Comparison of ENCODE assay signal across 9 cellular contexts in the genomic region with DNA sequence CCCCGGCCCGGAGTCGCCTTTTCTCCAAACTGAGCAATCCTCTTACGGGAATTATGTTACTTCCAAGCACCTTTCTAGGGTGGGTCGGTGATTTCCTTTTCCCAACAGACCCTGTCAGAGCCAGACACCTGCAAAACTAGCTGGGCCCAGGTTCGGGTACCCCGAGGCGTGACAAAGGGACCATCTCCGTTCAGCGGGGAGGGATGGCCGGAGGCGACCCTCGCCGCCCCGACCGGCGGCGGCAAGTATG. TPM values are rescaled to one million over a fixed set of nuclear protein-coding genes. Genes with fewer than 3 reads are reported as not detected.
DNase-seq lines count a peak whose midpoint lies in the region; ATAC-seq and TF ChIP-seq lines count a peak whose summit lies in the region.
"Had no signal": no experiment of that assay in that cellular context is flagged by ENCODE, and none has a peak within 500 bp of the region (broad histone marks: within the 10 kb centered on the region; RNA-seq: fewer than 3 reads in every experiment).

No MANE protein-coding gene starts in this region.

- no peaks in the 10 kb centered on the region; the same call in 1 of the 2 replicates for H4K20me1 ChIP-seq in SU-DHL-6 (ENCODE audit: low read depth, low read length)

- intact Hi-C loops in prostate gland (cut with DNase I), result no loop called here

- H3K9me3 ChIP-seq in SU-DHL-6 (ENCODE audit: insufficient read depth, low read length) (no peaks in the 10 kb centered on the region), esophagus (ENCODE audit: control insufficient read depth in 2 of 2, insufficient read depth in 1 of 2, low read depth in 1 of 2, low read length in 1 of 2) (no peaks in the 10 kb centered on the region), prostate gland (no peaks in the 10 kb centered on the region)

- no peak for TF ChIP-seq CTCF in GM12864 (IDR thresholded peaks at IDR 0.05; ENCODE audit: low read depth, low read length, missing control alignments)
- no peak for TF ChIP-seq CTCF in SU-DHL-6 (IDR thresholded peaks at IDR 0.05; ENCODE audit: insufficient read depth, low read length, poor library complexity, severe bottlenecking)
- TF ChIP-seq CTCF in prostate gland (IDR thresholded peaks at IDR 0.05), result no peak

- DNase-seq in GM12864 (ENCODE audit: low read depth) (no peak), prostate gland (ENCODE audit: low spot score) (no peak), NCI-H187 treated with DMSO at 0.1 percent for 48 hours (lab: John Stamatoyannopoulos, UW) (no peak), NAMALWA (ENCODE audit: low spot score) (no peak)
- DNase-seq in activated CD4-positive, CD25-positive, alpha-beta regulatory T cell (lab: John Stamatoyannopoulos, UW), result no peak

- peak overlapping the region; percentile 45 for H2AFZ ChIP-seq in SU-DHL-6 (ENCODE audit: low read depth, low read length, severe bottlenecking)

- H3K9me2 ChIP-seq in SU-DHL-6 (replicated peaks; ENCODE audit: insufficient read depth, low read length), result no peaks in the 10 kb centered on the region

- H3K27me3 ChIP-seq in SU-DHL-6 (ENCODE audit: low read length), result no peaks in the 10 kb centered on the region
- no peaks in the 10 kb centered on the region for H3K27me3 ChIP-seq in esophagus (ENCODE audit: control insufficient read depth in 1 of 2, insufficient read depth in 2 of 2, low read length in 2 of 2)
- H3K27me3 ChIP-seq in prostate gland (replicated peaks; ENCODE audit: insufficient read depth), result no peaks in the 10 kb centered on the region

- no peak for ATAC-seq in GM19467 (IDR thresholded peaks at IDR 0.05; ENCODE audit: unreplicated experiment)

- peak overlapping the region; percentile 89 for H3K4me2 ChIP-seq in SU-DHL-6 (ENCODE audit: low read depth, low read length, poor library complexity, severe bottlenecking)

- H3K4me1 ChIP-seq in esophagus (ENCODE audit: control insufficient read depth in 2 of 2, insufficient read depth in 2 of 2, low read length in 1 of 2) (no peaks in the 10 kb centered on the region), prostate gland (replicated peaks) (peaks cover 4% of the 10 kb centered on the region)

- H3F3A ChIP-seq in SU-DHL-6 (ENCODE audit: insufficient read depth), result peaks cover 10% of the 10 kb centered on the region; the same call in 1 of the 2 replicates

- H3K27ac ChIP-seq in SU-DHL-6 (ENCODE audit: low read depth, low read length) (peak overlapping the region; percentile 49), esophagus (ENCODE audit: low read depth in 2 of 2, low read length in 1 of 2) (peak overlapping the region; percentile 79 to 87), prostate gland (peak overlapping the region; percentile 75 to 77)

- 0% methylated on average over 17 to 18 of the region's 18 CpGs for WGBS in esophagus, 2 donors
- WGBS in prostate gland, result 0% methylated on average over 18 of the region's 18 CpGs

- peak overlapping the region; percentile 97 for H3K9ac ChIP-seq in SU-DHL-6 (ENCODE audit: low read length)

- H3K4me3 ChIP-seq in GM12864 (ENCODE audit: low read depth, low read length) (peak overlapping the region; percentile 67), SU-DHL-6 (ENCODE audit: insufficient read depth, low read length, poor library complexity, severe bottlenecking) (peak overlapping the region; percentile 92), esophagus (ENCODE audit: low read depth in 1 of 2, low read length in 2 of 2) (peak overlapping the region; percentile 88 to 95), prostate gland (peak overlapping the region; percentile 57 to 73)

- H3K36me3 ChIP-seq in SU-DHL-6 (ENCODE audit: low read length) (peaks cover 17% of the 10 kb centered on the region), esophagus (ENCODE audit: control insufficient read depth in 2 of 2, insufficient read depth in 2 of 2, low read length in 1 of 2) (no peaks in the 10 kb centered on the region), prostate gland (no peaks in the 10 kb centered on the region)

- no peak for TF ChIP-seq POLR2A in prostate gland (IDR thresholded peaks at IDR 0.05)

- H3K79me2 ChIP-seq in SU-DHL-6 (ENCODE audit: insufficient read depth, low read length), result peaks cover 53% of the 10 kb centered on the region

RNA-seq across cellular contexts. Expression of a gene that starts 0.4 kb away (rescaled TPM):
- polyA plus RNA-seq in esophagus, result 100 to 1,000 TPM; 167 to 220 TPM
- total RNA-seq in prostate gland, result 100 to 1,000 TPM in 1 of 2 donors, 10 to 100 TPM in 1; 79.4 to 109 TPM

RNA-seq across cellular contexts. Expression of a gene that starts 51.0 kb away (rescaled TPM):
- polyA plus RNA-seq in esophagus, result under 1 TPM; 0.01 to 0.02 TPM
- 1 to 10 TPM in 1 of 2 donors, under 1 TPM in 1; under 0.01 to 1.1 TPM for total RNA-seq in prostate gland
- total RNA-seq: myocyte had no signal
